ENCODE assay signal across 14 cellular contexts in the genomic region with DNA sequence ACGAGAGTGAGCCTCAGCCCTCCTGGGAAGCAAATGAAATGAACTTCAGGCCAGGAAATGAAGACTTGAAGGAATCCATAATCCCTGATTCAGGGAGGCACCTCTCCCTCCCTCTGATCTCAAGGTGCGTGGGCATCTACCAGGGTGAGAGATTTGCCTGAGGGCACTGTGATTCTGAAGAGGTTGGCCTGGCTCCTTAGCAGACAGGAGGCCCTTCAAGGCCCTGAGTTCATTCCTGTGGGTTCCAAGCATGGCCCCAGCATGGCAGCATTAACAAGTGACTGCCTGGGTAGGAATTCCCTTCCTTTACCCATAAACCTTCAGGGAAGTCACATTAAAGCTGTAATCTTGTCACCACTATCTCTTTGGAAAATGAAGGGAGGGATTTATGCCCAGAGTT. TPM values are rescaled to one million over a fixed set of nuclear protein-coding genes. Genes with fewer than 3 reads are reported as not detected.
A peak's percentile ranks its signal among the peaks of the same experiment; 100 is the strongest.
DNase-seq lines count a peak whose midpoint lies in the region; ATAC-seq, FAIRE-seq and TF ChIP-seq lines count a peak whose summit lies in the region.
"Had no signal": no experiment of that assay in that cellular context is flagged by ENCODE, and none has a peak within 500 bp of the region (broad histone marks: within the 10 kb centered on the region; RNA-seq: fewer than 3 reads in every experiment).

No MANE protein-coding gene starts in this region.

- H3K23ac ChIP-seq in mesendoderm (ENCODE audit: low read length), result no peak overlapping the region

- H3K36me3 ChIP-seq in left ventricle myocardium inferior (no peaks in the 10 kb centered on the region), heart left ventricle (no peaks in the 10 kb centered on the region), mammary epithelial cell (ENCODE audit: insufficient read depth, low read length) (no peaks in the 10 kb centered on the region), mesendoderm (ENCODE audit: control insufficient read depth, insufficient read depth, low read length) (no peaks in the 10 kb centered on the region), upper lobe of right lung (no peaks in the 10 kb centered on the region)
- H3K36me3 ChIP-seq: SJSA1, thoracic aorta had no signal

- H3K4ac ChIP-seq in mesendoderm (ENCODE audit: low read depth, low read length), result no peak overlapping the region

- H3K27ac ChIP-seq in left ventricle myocardium inferior (replicated peaks) (peak overlapping the region; percentile 50), heart left ventricle (peak overlapping the region in 6 of 12 donors; percentile 11 to 91 (median 28)), mammary epithelial cell (ENCODE audit: insufficient read depth, low read depth, low read length) (no peak overlapping the region), mesendoderm (ENCODE audit: low read depth, low read length) (no peak overlapping the region), upper lobe of right lung (peak overlapping the region; percentile 61)
- H3K27ac ChIP-seq: SJSA1 had no signal

- ATAC-seq in heart left ventricle, result no peak
- ATAC-seq in upper lobe of right lung, result peak; percentile 77
- ATAC-seq in Right ventricle myocardium superior (ENCODE audit: poor library complexity), result no peak

- H3K4me3 Mint-ChIP-seq in activated T-helper 2 cell treated with anti-CD3 and anti-CD28 coated beads, Interferon-gamma antibody, Interleukin-2, Interleukin-4, amounts not matched to agents 10 μg/mL and 5 μg/mL and 100 μg/mL, durations not matched to agents 14 hours and 24 hours and 36 hours (ENCODE audit: low read depth), result no peak overlapping the region

- no peak overlapping the region for H2BK15ac ChIP-seq in mesendoderm (replicated peaks; ENCODE audit: low read depth)

- no peak overlapping the region for H3K56ac ChIP-seq in mesendoderm (ENCODE audit: low read length)

- H3K9ac ChIP-seq in mammary epithelial cell (ENCODE audit: insufficient read depth, low read length) (no peak overlapping the region), mesendoderm (ENCODE audit: low read length) (no peak overlapping the region)

- peaks cover 6% of the 10 kb centered on the region for H3K4me1 ChIP-seq in left ventricle myocardium inferior
- peaks cover 0 to 43% (median 4%) of the 10 kb centered on the region in 12 donors for H3K4me1 ChIP-seq in heart left ventricle
- peaks cover 21% of the 10 kb centered on the region for H3K4me1 ChIP-seq in mammary epithelial cell (ENCODE audit: insufficient read depth, low read length)
- no peaks in the 10 kb centered on the region for H3K4me1 ChIP-seq in mesendoderm (ENCODE audit: control insufficient read depth, low read depth, low read length)
- H3K4me1 ChIP-seq in upper lobe of right lung, result peaks cover 9% of the 10 kb centered on the region
- H3K4me1 ChIP-seq: SJSA1 had no signal

- CTCF ChIA-PET in mammary epithelial cell (lab: Charles Lee; ENCODE audit: low non-redundant PET), result no interaction called here

- peaks cover 6% of the 10 kb centered on the region for H3K9me3 Mint-ChIP-seq in activated T-helper 2 cell treated with anti-CD3 and anti-CD28 coated beads, Interferon-gamma antibody, Interleukin-2, Interleukin-4, amounts not matched to agents 10 μg/mL and 5 μg/mL and 100 μg/mL, durations not matched to agents 14 hours and 24 hours and 36 hours

- no peak overlapping the region for H2BK5ac ChIP-seq in mesendoderm (ENCODE audit: low read length)

- BruUV-seq in mammary epithelial cell (replicated peaks; lab: Mats Ljungman, UMichigan), result no TSS peak

- no peak for DNase-seq in left ventricle myocardium inferior
- no peak for DNase-seq in heart left ventricle
- peak; percentile 76 for DNase-seq in mammary epithelial cell
- DNase-seq in mesendoderm, result peak; percentile 8
- DNase-seq in upper lobe of right lung, result peak; percentile 45
- no peak for DNase-seq in activated T-helper 2 cell treated with anti-CD3 and anti-CD28 coated beads, Interferon-gamma antibody, Interleukin-2, Interleukin-4, amounts not matched to agents 10 μg/mL and 5 μg/mL and 100 μg/mL, durations not matched to agents 14 hours and 24 hours and 36 hours (ENCODE audit: low spot score)
- no peak for DNase-seq in frontal cortex (ENCODE audit: low spot score in 2 of 2)
- no peak for DNase-seq in Right ventricle myocardium superior
- DNase-seq: DMS153, NCI-H2081, NCI-H82, small intestine had no signal

- in situ Hi-C loops in mammary epithelial cell (cut with MboI; ENCODE audit: low sequenced_read_pairs in 2 of 2), result no loop called here

- H3K27me3 Mint-ChIP-seq in activated T-helper 2 cell treated with anti-CD3 and anti-CD28 coated beads, Interferon-gamma antibody, Interleukin-2, Interleukin-4, amounts not matched to agents 10 μg/mL and 5 μg/mL and 100 μg/mL, durations not matched to agents 14 hours and 24 hours and 36 hours (ENCODE audit: low read depth), result peaks cover 10% of the 10 kb centered on the region

- H2BK120ac ChIP-seq in mesendoderm (ENCODE audit: low read depth, low read length), result no peak overlapping the region

- peak overlapping the region; percentile 88 for H2AFZ ChIP-seq in mammary epithelial cell (ENCODE audit: low read depth, low read length)

- dilution Hi-C loops in mammary epithelial cell (cut with HindIII; ENCODE audit: low sequenced_read_pairs), result no loop called here

- H3K9me3 ChIP-seq in left ventricle myocardium inferior (replicated peaks) (peaks cover 8% of the 10 kb centered on the region), heart left ventricle (peaks cover 0 to 3% (median under 1%) of the 10 kb centered on the region in 12 donors), mammary epithelial cell (replicated peaks; ENCODE audit: insufficient read depth, low read length) (peaks cover 8% of the 10 kb centered on the region), upper lobe of right lung (no peaks in the 10 kb centered on the region)

- H3K27me3 ChIP-seq in left ventricle myocardium inferior (ENCODE audit: low read depth) (no peaks in the 10 kb centered on the region), heart left ventricle (no peaks in the 10 kb centered on the region), mammary epithelial cell (ENCODE audit: insufficient read depth, low read length) (no peaks in the 10 kb centered on the region), mesendoderm (ENCODE audit: insufficient read depth, low read length, poor library complexity) (no peaks in the 10 kb centered on the region), upper lobe of right lung (no peaks in the 10 kb centered on the region)
- H3K27me3 ChIP-seq: SJSA1 had no signal

- H3K18ac ChIP-seq in mesendoderm (ENCODE audit: low read length), result no peak overlapping the region

- H3K4me2 ChIP-seq in mammary epithelial cell (ENCODE audit: insufficient read depth, low read depth, low read length), result no peak overlapping the region
- no peak overlapping the region for H3K4me2 ChIP-seq in mesendoderm (ENCODE audit: low read length)

- H4K8ac ChIP-seq in mesendoderm (ENCODE audit: low read depth, low read length), result no peak overlapping the region

- 75 to 87% (median 82%) methylated on average over 2 of the region's 2 CpGs for WGBS in heart left ventricle, 4 donors
- 0% methylated on average over 2 of the region's 2 CpGs for WGBS in mammary epithelial cell (ENCODE audit: low coverage, missing lambda C conversion rate)
- WGBS in mesendoderm (ENCODE audit: extremely low coverage, insufficient coverage, low lambda C conversion rate), result no CpG with 5 or more reads among the region's 2 CpGs

- FAIRE-seq in frontal cortex (lab: Jason Lieb, UNC), result no peak
- FAIRE-seq: small intestine had no signal

- peaks cover 2% of the 10 kb centered on the region for H3K36me3 Mint-ChIP-seq in activated T-helper 2 cell treated with anti-CD3 and anti-CD28 coated beads, Interferon-gamma antibody, Interleukin-2, Interleukin-4, amounts not matched to agents 10 μg/mL and 5 μg/mL and 100 μg/mL, durations not matched to agents 14 hours and 24 hours and 36 hours (ENCODE audit: low read depth)

- H3K4me3 ChIP-seq in left ventricle myocardium inferior (no peak overlapping the region), heart left ventricle (no peak overlapping the region), mammary epithelial cell (replicated peaks in 1 of 3; ENCODE audit: insufficient read depth in 1 of 3, low read depth in 2 of 3, low read length in 3 of 3) (no peak overlapping the region), mesendoderm (ENCODE audit: low read length) (no peak overlapping the region), upper lobe of right lung (no peak overlapping the region)
- H3K4me3 ChIP-seq: SJSA1, thoracic aorta had no signal

- TF ChIP-seq POLR2A in heart left ventricle (IDR thresholded peaks at IDR 0.05), result no peak

- no peaks in the 10 kb centered on the region for H4K20me1 ChIP-seq in mammary epithelial cell (ENCODE audit: insufficient read depth, low read length)

- H3K27ac Mint-ChIP-seq in activated T-helper 2 cell treated with anti-CD3 and anti-CD28 coated beads, Interferon-gamma antibody, Interleukin-2, Interleukin-4, amounts not matched to agents 10 μg/mL and 5 μg/mL and 100 μg/mL, durations not matched to agents 14 hours and 24 hours and 36 hours, result no peak overlapping the region

- H2AK5ac ChIP-seq in mesendoderm (ENCODE audit: low read length), result no peak overlapping the region

- intact Hi-C loops in left ventricle myocardium inferior (cut with micrococcal nuclease), result loop anchor here (5.0 to 10.0 kb wide), 3 partner anchors 71 to 539 kb away; no protein-coding TSS in a partner anchor
- intact Hi-C loops in heart left ventricle (cut with DNase I), result loop anchor here in 6 of 10 donors (5.0 to 10.0 kb wide), 5 partner anchors 71 to 539 kb away; no protein-coding TSS in a partner anchor
- intact Hi-C loops in mammary epithelial cell (cut with micrococcal nuclease), result loop anchor here (10.0 kb wide), 1 partner anchor 231 kb away; no protein-coding TSS in a partner anchor
- intact Hi-C loops in upper lobe of right lung (cut with DNase I), result no loop called here
- intact Hi-C loops in activated T-helper 2 cell treated with anti-CD3 and anti-CD28 coated beads, Interferon-gamma antibody, Interleukin-2, Interleukin-4, amounts not matched to agents 10 μg/mL and 5 μg/mL and 100 μg/mL, durations not matched to agents 14 hours and 24 hours and 36 hours (cut with micrococcal nuclease), result loop anchor here (5.0 kb wide), 1 partner anchor 241 kb away; no protein-coding TSS in a partner anchor
- intact Hi-C loops in Right ventricle myocardium superior (cut with DNase I), result loop anchor here (5.0 kb wide), 1 partner anchor 176 kb away; no protein-coding TSS in a partner anchor

- H4K5ac ChIP-seq in mesendoderm (ENCODE audit: low read length), result no peak overlapping the region

- peaks cover 6% of the 10 kb centered on the region for H3K4me1 Mint-ChIP-seq in activated T-helper 2 cell treated with anti-CD3 and anti-CD28 coated beads, Interferon-gamma antibody, Interleukin-2, Interleukin-4, amounts not matched to agents 10 μg/mL and 5 μg/mL and 100 μg/mL, durations not matched to agents 14 hours and 24 hours and 36 hours (ENCODE audit: low read depth)

- TF ChIP-seq CTCF in left ventricle myocardium inferior (IDR thresholded peaks at IDR 0.05; ENCODE audit: borderline replicate concordance) (no peak), heart left ventricle (IDR thresholded peaks at IDR 0.05) (no peak), mammary epithelial cell (conservative IDR thresholded peaks at IDR 0.05 in 1 of 2, IDR thresholded peaks at IDR 0.05 in 1 of 2; ENCODE audit: extremely low read depth in 1 of 2, insufficient read depth in 1 of 2, low read depth in 1 of 2, low read length in 2 of 2) (no peak), upper lobe of right lung (IDR thresholded peaks at IDR 0.05) (no peak)

- no peaks in the 10 kb centered on the region for H3K79me1 ChIP-seq in mesendoderm (ENCODE audit: low read length)

- H3K79me2 ChIP-seq in mammary epithelial cell (ENCODE audit: insufficient read depth, low read length) (no peaks in the 10 kb centered on the region), mesendoderm (ENCODE audit: control insufficient read depth, insufficient read depth, low read length) (no peaks in the 10 kb centered on the region)

RNA-seq across cellular contexts. Expression of gene IFNGR2, which starts 29.8 kb away (rescaled TPM):
- total RNA-seq in left ventricle myocardium inferior (34.6 TPM), heart left ventricle (10 to 100 TPM; 25.1 to 83.3 (median 35.7) TPM), mammary epithelial cell (100 to 1,000 TPM in 1 of 2 donors, 10 to 100 TPM in 1; 63.3 to 104 TPM), upper lobe of right lung (69.3 TPM), frontal cortex (60.3 TPM), Right ventricle myocardium superior (34.0 TPM)
- polyA plus RNA-seq in heart left ventricle (10 to 100 TPM; 25.1 to 27.3 TPM), mammary epithelial cell (93.1 TPM)
- polyA minus RNA-seq in mammary epithelial cell, result 92.8 TPM
- polyA plus RNA-seq in mesendoderm (2013, experiment 1 of 2), result 26.1 TPM
- 27.0 TPM for polyA plus RNA-seq in mesendoderm (2013, experiment 2 of 2)
- 14.5 and 16.2 TPM in 2 replicates for total RNA-seq in activated T-helper 2 cell treated with anti-CD3 and anti-CD28 coated beads, Interferon-gamma antibody, Interleukin-2, Interleukin-4, amounts not matched to agents 10 μg/mL and 5 μg/mL and 100 μg/mL, durations not matched to agents 14 hours and 24 hours and 36 hours

RNA-seq across cellular contexts. Expression of gene IFNAR1, which starts 48.7 kb away (rescaled TPM):
- total RNA-seq in left ventricle myocardium inferior (24.4 TPM), heart left ventricle (10 to 100 TPM; 15.6 to 38.9 (median 22.5) TPM), mammary epithelial cell (10 to 100 TPM; 17.2 to 26.9 TPM), upper lobe of right lung (72.1 TPM), frontal cortex (49.3 TPM), Right ventricle myocardium superior (27.8 TPM)
- polyA plus RNA-seq in heart left ventricle (10 to 100 TPM in 1 of 2 donors, 1 to 10 TPM in 1; 6.5 to 35.9 TPM), mammary epithelial cell (10.5 TPM)
- polyA minus RNA-seq in mammary epithelial cell, result 11.8 TPM
- 7.9 TPM for polyA plus RNA-seq in mesendoderm (2013, experiment 1 of 2)
- 9.4 TPM for polyA plus RNA-seq in mesendoderm (2013, experiment 2 of 2)
- total RNA-seq in activated T-helper 2 cell treated with anti-CD3 and anti-CD28 coated beads, Interferon-gamma antibody, Interleukin-2, Interleukin-4, amounts not matched to agents 10 μg/mL and 5 μg/mL and 100 μg/mL, durations not matched to agents 14 hours and 24 hours and 36 hours, result 26.8 and 27.9 TPM in 2 replicates

Comparison
In these comparisons a context has a peak if more than half of its experiments do, and no peak if none do; other contexts are left out.
1. DNase-seq: peak in mammary epithelial cell (single experiment), mesendoderm (single experiment) and upper lobe of right lung (single experiment); none in left ventricle myocardium inferior (single experiment), heart left ventricle (0 of 5), activated T-helper 2 cell treated with anti-CD3 and anti-CD28 coated beads, Interferon-gamma antibody, Interleukin-2, Interleukin-4, amounts not matched to agents 10 μg/mL and 5 μg/mL and 100 μg/mL, durations not matched to agents 14 hours and 24 hours and 36 hours (single experiment), frontal cortex (0 of 2) and Right ventricle myocardium superior (single experiment).
2. H3K27ac ChIP-seq: peak in left ventricle myocardium inferior (single experiment) and upper lobe of right lung (single experiment); none in mammary epithelial cell (single experiment) and mesendoderm (single experiment).